8 cellular contexts compared by ENCODE assay signal in genomic region chr2:8193686-8194615, GRCh38.
DNase-seq lines count a peak whose midpoint lies in the region; ATAC-seq and TF ChIP-seq lines count a peak whose summit lies in the region.

No MANE protein-coding gene starts in this region.

- H3K36me3 Mint-ChIP-seq in activated CD8-positive, alpha-beta memory T cell treated with anti-CD3 and anti-CD28 coated beads, Interleukin-2, amount 10 ng/mL, durations not matched to agents 7 days and 5 days: peaks cover 2% of the 10 kb centered on the region

- CTCF ChIA-PET in activated CD8-positive, alpha-beta memory T cell treated with anti-CD3 and anti-CD28 coated beads, Interleukin-2, amount 10 ng/mL, durations not matched to agents 7 days and 5 days (lab: Charles Lee): no interaction called here

- ATAC-seq in activated CD8-positive, alpha-beta memory T cell treated with anti-CD3 and anti-CD28 coated beads, Interleukin-2, amount 10 ng/mL, durations not matched to agents 7 days and 5 days: no peak

- no peak overlapping the region for H3K4me3 Mint-ChIP-seq in activated CD8-positive, alpha-beta memory T cell treated with anti-CD3 and anti-CD28 coated beads, Interleukin-2, amount 10 ng/mL, durations not matched to agents 7 days and 5 days

- in situ Hi-C loops in G401 (cut with HindIII; ENCODE audit: low sequenced_read_pairs) (no loop called here), GM13976 (cut with MboI; ENCODE audit: low sequenced_read_pairs, unreplicated experiment) (no loop called here)

- H3K9me3 Mint-ChIP-seq in activated CD8-positive, alpha-beta memory T cell treated with anti-CD3 and anti-CD28 coated beads, Interleukin-2, amount 10 ng/mL, durations not matched to agents 7 days and 5 days (ENCODE audit: low read depth): peaks cover 3% of the 10 kb centered on the region

- peaks cover 2% of the 10 kb centered on the region for H3K27me3 Mint-ChIP-seq in activated CD8-positive, alpha-beta memory T cell treated with anti-CD3 and anti-CD28 coated beads, Interleukin-2, amount 10 ng/mL, durations not matched to agents 7 days and 5 days

- peak; percentile 88 for DNase-seq in COLO668 (lab: John Stamatoyannopoulos, UW; ENCODE audit: unreplicated experiment)
- peak; percentile 96 to 100 (median 97) for DNase-seq in NCI-H1417 (lab: John Stamatoyannopoulos, UW)
- peak; percentile 47 to 83 for DNase-seq in NOMO-1 (lab: John Stamatoyannopoulos, UW; ENCODE audit: unreplicated experiment in 2 of 2)
- DNase-seq in islet precursor cell: peak; percentile 51
- no peak for DNase-seq in activated CD8-positive, alpha-beta memory T cell treated with anti-CD3 and anti-CD28 coated beads, Interleukin-2, amount 10 ng/mL, durations not matched to agents 7 days and 5 days
- DNase-seq in G401 (ENCODE audit: low spot score): no peak
- no peak for DNase-seq in 8988T
- DNase-seq in GM13976 (ENCODE audit: low spot score): no peak

- TF ChIP-seq CTCF in GM13976 (IDR thresholded peaks at IDR 0.05; ENCODE audit: borderline replicate concordance, control extremely low read depth, extremely low read depth, insufficient read depth, missing control alignments): no peak

- H3K4me1 Mint-ChIP-seq in activated CD8-positive, alpha-beta memory T cell treated with anti-CD3 and anti-CD28 coated beads, Interleukin-2, amount 10 ng/mL, durations not matched to agents 7 days and 5 days: peaks cover 2% of the 10 kb centered on the region

- H3K27ac Mint-ChIP-seq in activated CD8-positive, alpha-beta memory T cell treated with anti-CD3 and anti-CD28 coated beads, Interleukin-2, amount 10 ng/mL, durations not matched to agents 7 days and 5 days: no peak overlapping the region

Comparison
In these comparisons a context has a peak if more than half of its experiments do, and no peak if none do; other contexts are left out.
1. DNase-seq: peak in COLO668 (single experiment), NCI-H1417 (3 of 3), NOMO-1 (2 of 2) and islet precursor cell (single experiment); none in activated CD8-positive, alpha-beta memory T cell treated with anti-CD3 and anti-CD28 coated beads, Interleukin-2, amount 10 ng/mL, durations not matched to agents 7 days and 5 days (single experiment), G401 (single experiment), 8988T (single experiment) and GM13976 (single experiment).